8 cellular contexts compared by ENCODE assay signal in the genomic region with DNA sequence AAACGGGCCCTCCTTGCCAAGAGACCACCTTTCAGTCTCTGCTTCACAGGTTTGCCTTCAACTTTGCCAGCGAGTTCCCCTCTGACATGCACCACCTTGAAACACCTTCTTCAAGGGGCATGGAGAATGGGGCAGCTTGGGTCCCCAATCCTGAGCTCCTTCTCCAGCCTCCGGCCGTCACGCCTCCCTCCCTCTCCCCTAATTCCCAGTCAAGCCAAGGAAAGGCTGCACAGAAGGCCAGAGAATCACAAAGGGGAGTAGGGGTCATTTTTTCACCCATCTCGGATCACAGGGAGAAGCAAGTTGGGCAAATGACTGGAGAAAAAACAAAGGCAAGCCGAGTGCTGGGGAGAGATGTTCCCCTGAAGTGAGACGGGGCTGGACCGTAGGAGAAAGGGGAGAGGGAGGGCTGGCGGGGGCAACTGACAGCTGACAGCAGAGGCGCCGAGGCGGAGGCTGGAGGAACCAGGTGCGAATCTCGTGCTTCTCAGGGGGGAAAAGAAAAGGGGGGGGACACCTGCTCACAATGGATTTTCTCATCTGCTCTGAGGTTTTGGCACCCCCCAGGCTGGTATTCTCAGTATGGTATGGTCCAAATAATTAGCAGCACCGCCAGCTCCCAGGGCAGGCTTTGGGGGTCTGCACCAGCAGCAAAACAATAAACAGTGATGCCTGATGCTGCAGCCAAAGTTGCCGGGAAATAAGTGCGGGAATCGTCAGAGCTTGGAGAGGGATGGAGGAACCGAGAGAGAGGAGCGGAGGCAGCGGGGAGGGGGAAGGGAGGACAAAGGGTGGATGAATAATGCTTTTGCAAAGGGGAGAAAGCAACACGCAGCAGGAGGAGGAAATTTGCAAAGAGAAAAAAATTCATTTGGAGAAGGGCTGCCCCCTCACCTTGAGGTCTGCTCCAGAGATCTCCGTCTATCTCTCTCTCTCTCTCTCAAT. TPM values are rescaled to one million over a fixed set of nuclear protein-coding genes. Genes with fewer than 3 reads are reported as not detected.
A peak's percentile ranks its signal among the peaks of the same experiment; 100 is the strongest.
DNase-seq lines count a peak whose midpoint lies in the region; ATAC-seq lines count a peak whose summit lies in the region.

No MANE protein-coding gene starts in this region.

- H3K4me3 ChIP-seq in iPS DF 6.9 (ENCODE audit: low read length), result peak overlapping the region; percentile 26; the same call in 1 of the 2 replicates

- H3K36me3 Mint-ChIP-seq in T-helper 1 cell treated with Interleukin-12 subunit alpha and Interleukin-12 subunit beta and Interleukin-4 antibody, amounts not matched to agents 30 μg/mL and 1 μg/mL, for 36 hours (ENCODE audit: low read depth), result peaks cover 5% of the 10 kb centered on the region
- no peaks in the 10 kb centered on the region for H3K36me3 Mint-ChIP-seq in activated naive CD4-positive, alpha-beta T cell treated with anti-CD3 and anti-CD28 coated beads for 36 hours (ENCODE audit: low read depth)
- no peaks in the 10 kb centered on the region for H3K36me3 Mint-ChIP-seq in stimulated activated naive B cell treated with anti-CD40 and anti-IgM and Interleukin-4, amounts not matched to agents 10 μg/mL and 1 μg/mL and 100 μg/mL, for 72 hours

- no peaks in the 10 kb centered on the region for H3K36me3 ChIP-seq in iPS DF 6.9 (ENCODE audit: control insufficient read depth, insufficient read depth, low read length)

- H3K9me3 ChIP-seq in iPS DF 6.9 (ENCODE audit: control insufficient read depth, insufficient read depth, low read length), result no peaks in the 10 kb centered on the region

- H3K9me3 Mint-ChIP-seq in T-helper 1 cell treated with Interleukin-12 subunit alpha and Interleukin-12 subunit beta and Interleukin-4 antibody, amounts not matched to agents 30 μg/mL and 1 μg/mL, for 36 hours, result no peaks in the 10 kb centered on the region
- no peaks in the 10 kb centered on the region for H3K9me3 Mint-ChIP-seq in activated naive CD4-positive, alpha-beta T cell treated with anti-CD3 and anti-CD28 coated beads for 36 hours
- H3K9me3 Mint-ChIP-seq in stimulated activated naive B cell treated with anti-CD40 and anti-IgM and Interleukin-4, amounts not matched to agents 10 μg/mL and 1 μg/mL and 100 μg/mL, for 72 hours, result no peaks in the 10 kb centered on the region

- peaks cover 48% of the 10 kb centered on the region for H3K4me1 Mint-ChIP-seq in T-helper 1 cell treated with Interleukin-12 subunit alpha and Interleukin-12 subunit beta and Interleukin-4 antibody, amounts not matched to agents 30 μg/mL and 1 μg/mL, for 36 hours (ENCODE audit: low read depth)
- peaks cover 38% of the 10 kb centered on the region for H3K4me1 Mint-ChIP-seq in activated naive CD4-positive, alpha-beta T cell treated with anti-CD3 and anti-CD28 coated beads for 36 hours (ENCODE audit: low read depth)
- H3K4me1 Mint-ChIP-seq in stimulated activated naive B cell treated with anti-CD40 and anti-IgM and Interleukin-4, amounts not matched to agents 10 μg/mL and 1 μg/mL and 100 μg/mL, for 72 hours, result peaks cover 50 to 65% of the 10 kb centered on the region in 2 donors

- intact Hi-C loops in activated naive CD4-positive, alpha-beta T cell treated with anti-CD3 and anti-CD28 coated beads for 36 hours (cut with micrococcal nuclease), result loop anchor here (1.0 to 2.0 kb wide), 3 partner anchors 8 to 187 kb away; a partner anchor contains a TSS

- H3K27me3 Mint-ChIP-seq in T-helper 1 cell treated with Interleukin-12 subunit alpha and Interleukin-12 subunit beta and Interleukin-4 antibody, amounts not matched to agents 30 μg/mL and 1 μg/mL, for 36 hours (ENCODE audit: low read depth), result peaks cover 44% of the 10 kb centered on the region
- H3K27me3 Mint-ChIP-seq in activated naive CD4-positive, alpha-beta T cell treated with anti-CD3 and anti-CD28 coated beads for 36 hours (ENCODE audit: low read depth), result peaks cover 37% of the 10 kb centered on the region
- peaks cover 58 to 62% of the 10 kb centered on the region in 2 donors for H3K27me3 Mint-ChIP-seq in stimulated activated naive B cell treated with anti-CD40 and anti-IgM and Interleukin-4, amounts not matched to agents 10 μg/mL and 1 μg/mL and 100 μg/mL, for 72 hours

- no CpG with 5 or more reads among the region's 24 CpGs for WGBS in iPS DF 6.9 (ENCODE audit: insufficient coverage, insufficient read length)

- ATAC-seq in stimulated activated naive B cell treated with anti-CD40 and anti-IgM and Interleukin-4, amounts not matched to agents 10 μg/mL and 1 μg/mL and 100 μg/mL, for 72 hours (replicated peaks), result no peak
- ATAC-seq in GM21528 (IDR thresholded peaks at IDR 0.05; ENCODE audit: low FRiP score, unreplicated experiment), result no peak

- H3K27me3 ChIP-seq in iPS DF 6.9 (ENCODE audit: control insufficient read depth, insufficient read depth, low read length), result no peaks in the 10 kb centered on the region

- H3K4me3 Mint-ChIP-seq in T-helper 1 cell treated with Interleukin-12 subunit alpha and Interleukin-12 subunit beta and Interleukin-4 antibody, amounts not matched to agents 30 μg/mL and 1 μg/mL, for 36 hours, result peak overlapping the region; percentile 88
- peak overlapping the region; percentile 75 for H3K4me3 Mint-ChIP-seq in activated naive CD4-positive, alpha-beta T cell treated with anti-CD3 and anti-CD28 coated beads for 36 hours
- H3K4me3 Mint-ChIP-seq in stimulated activated naive B cell treated with anti-CD40 and anti-IgM and Interleukin-4, amounts not matched to agents 10 μg/mL and 1 μg/mL and 100 μg/mL, for 72 hours, result peak overlapping the region; percentile 63 to 87

- no peak overlapping the region for H3K27ac ChIP-seq in iPS DF 6.9 (ENCODE audit: low read length)

- H3K27ac Mint-ChIP-seq in T-helper 1 cell treated with Interleukin-12 subunit alpha and Interleukin-12 subunit beta and Interleukin-4 antibody, amounts not matched to agents 30 μg/mL and 1 μg/mL, for 36 hours, result peak overlapping the region; percentile 79
- H3K27ac Mint-ChIP-seq in activated naive CD4-positive, alpha-beta T cell treated with anti-CD3 and anti-CD28 coated beads for 36 hours, result no peak overlapping the region
- H3K27ac Mint-ChIP-seq in stimulated activated naive B cell treated with anti-CD40 and anti-IgM and Interleukin-4, amounts not matched to agents 10 μg/mL and 1 μg/mL and 100 μg/mL, for 72 hours, result peak overlapping the region; percentile 14

- CTCF ChIA-PET in activated naive CD4-positive, alpha-beta T cell treated with anti-CD3 and anti-CD28 coated beads for 36 hours (lab: Charles Lee), result interaction anchor here (0.6 to 12.3 kb wide), 4 partner anchors 81 to 1252 kb away, joined by 3 to 127 read pairs (median 6); a partner anchor contains a TSS

- DNase-seq in T-helper 1 cell (no peak), iPS DF 6.9 (ENCODE audit: low read depth, low spot score) (no peak), SHP77 (lab: John Stamatoyannopoulos, UW) (no peak), DMS153 treated with DMSO at 0.1 percent for 48 hours (lab: John Stamatoyannopoulos, UW; ENCODE audit: unreplicated experiment) (no peak)
- DNase-seq in activated naive CD4-positive, alpha-beta T cell treated with anti-CD3 and anti-CD28 coated beads for 36 hours, result peak; percentile 37
- no peak for DNase-seq in stimulated activated naive B cell treated with anti-CD40 and anti-IgM and Interleukin-4, amounts not matched to agents 10 μg/mL and 1 μg/mL and 100 μg/mL, for 72 hours

- peaks cover 18% of the 10 kb centered on the region for H3K4me1 ChIP-seq in iPS DF 6.9 (ENCODE audit: control insufficient read depth, insufficient read depth, low read length)

RNA-seq across cellular contexts. Expression of a gene that starts 0.6 kb away (rescaled TPM):
- total RNA-seq in activated naive CD4-positive, alpha-beta T cell treated with anti-CD3 and anti-CD28 coated beads for 36 hours, result under 1 TPM; 0.17 to 0.54 TPM

RNA-seq across cellular contexts. Expression of a gene that starts 8.5 kb away (rescaled TPM):
- total RNA-seq in activated naive CD4-positive, alpha-beta T cell treated with anti-CD3 and anti-CD28 coated beads for 36 hours, result 10 to 100 TPM; 11.3 to 14.2 TPM

RNA-seq across cellular contexts. Expression of a gene that starts 18.9 kb away (rescaled TPM):
- total RNA-seq in activated naive CD4-positive, alpha-beta T cell treated with anti-CD3 and anti-CD28 coated beads for 36 hours, result 10 to 100 TPM; 38.5 to 46.6 TPM

RNA-seq across cellular contexts. Expression of a gene that starts 51.6 kb away (rescaled TPM):
- total RNA-seq in activated naive CD4-positive, alpha-beta T cell treated with anti-CD3 and anti-CD28 coated beads for 36 hours, result under 1 TPM; 0.17 to 0.43 TPM
